ENCODE assay signal across 8 cellular contexts in the genomic region with DNA sequence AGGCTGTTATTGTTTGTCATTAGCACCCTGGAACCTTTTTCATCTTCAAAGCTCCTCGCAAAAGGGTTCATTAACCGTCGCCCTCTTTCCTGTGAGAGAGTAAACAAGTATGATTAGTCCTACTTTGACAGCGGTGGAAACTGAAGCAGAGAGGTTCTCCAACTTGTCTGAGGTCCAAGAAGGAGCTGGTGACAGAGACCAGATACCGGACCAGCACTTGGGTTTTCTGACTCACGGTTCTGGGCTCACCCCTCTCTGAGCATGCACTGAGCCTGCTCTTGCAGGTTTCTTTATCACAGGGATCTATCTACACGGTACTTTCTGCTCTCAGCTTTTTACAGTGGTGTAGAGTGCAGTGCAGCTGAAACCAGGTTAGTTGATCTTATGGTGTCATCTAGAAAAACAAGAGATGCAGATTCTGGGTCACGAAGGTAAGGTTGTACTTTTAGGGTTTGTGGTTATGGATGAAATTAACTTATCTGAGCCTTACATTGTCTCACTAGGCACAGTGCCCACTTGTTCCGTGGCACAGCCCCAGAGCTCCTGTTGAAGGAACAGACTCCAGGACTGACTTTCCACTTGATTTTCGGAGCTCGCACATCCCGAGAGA.
DNase-seq lines count a peak whose midpoint lies in the region; ATAC-seq and TF ChIP-seq lines count a peak whose summit lies in the region.

No MANE protein-coding gene starts in this region.

- TF ChIP-seq POLR2A in vagina (IDR thresholded peaks at IDR 0.05): peak in 1 of 2 donors; percentile 22

- peak overlapping the region; percentile 98 to 99 (median 99) for H3K27ac Mint-ChIP-seq in CD4-positive, CD25-positive, alpha-beta regulatory T cell

- H3K4me3 ChIP-seq in CD4-positive, CD25-positive, alpha-beta regulatory T cell (ENCODE audit: low read depth, low read length): peak overlapping the region; percentile 100
- H3K4me3 ChIP-seq in osteoblast (ENCODE audit: insufficient read depth, low read length): no peak overlapping the region
- peak overlapping the region; percentile 21 to 27 for H3K4me3 ChIP-seq in vagina
- H3K4me3 ChIP-seq in SK-N-SH (ENCODE audit: low read depth in 2 of 2, low read length in 1 of 2): no peak overlapping the region

- H3F3A ChIP-seq in SK-N-SH (replicated peaks; ENCODE audit: insufficient read depth): no peaks in the 10 kb centered on the region

- no peak for TF ChIP-seq EP300 in SK-N-SH (IDR thresholded peaks at IDR 0.05; ENCODE audit: borderline replicate concordance in 1 of 2, low read depth in 1 of 2, low read length in 1 of 2)

- peak overlapping the region; percentile 100 for H3K27ac ChIP-seq in CD4-positive, CD25-positive, alpha-beta regulatory T cell (ENCODE audit: insufficient read depth, low read length, poor library complexity, severe bottlenecking)
- H3K27ac ChIP-seq in caudate nucleus (ENCODE audit: low read depth, low read length): peak overlapping the region; percentile 39
- peak overlapping the region; percentile 67 for H3K27ac ChIP-seq in osteoblast (ENCODE audit: low read depth, low read length)
- H3K27ac ChIP-seq in vagina: peak overlapping the region; percentile 84
- peak overlapping the region in 1 of 2 experiments; percentile 55; a peak in 1 of 4 replicates for H3K27ac ChIP-seq in SK-N-SH (ENCODE audit: low read depth in 2 of 2, low read length in 1 of 2)

- H3K9me2 ChIP-seq in SK-N-SH: no peaks in the 10 kb centered on the region

- TF ChIP-seq CTCF in osteoblast (IDR thresholded peaks at IDR 0.05; ENCODE audit: extremely low read depth, low read depth, low read length) (no peak), vagina (IDR thresholded peaks at IDR 0.05) (no peak), SK-N-SH (IDR thresholded peaks at IDR 0.05) (no peak)

- no peak overlapping the region for H2AFZ ChIP-seq in osteoblast (ENCODE audit: low read length)
- H2AFZ ChIP-seq in SK-N-SH (ENCODE audit: low read depth): no peak overlapping the region

- peak overlapping the region; percentile 2 for H3K4me2 ChIP-seq in osteoblast (ENCODE audit: insufficient read depth, low read length)
- H3K4me2 ChIP-seq in SK-N-SH: no peak overlapping the region

- ATAC-seq in CD4-positive, CD25-positive, alpha-beta regulatory T cell (ENCODE audit: low read depth in 2 of 2): peak; percentile 67 to 74
- ATAC-seq in GM21717 (IDR thresholded peaks at IDR 0.05; ENCODE audit: unreplicated experiment): peak; percentile 45

- intact Hi-C loops in vagina (cut with DNase I): no loop called here

- POLR2A ChIA-PET in SK-N-SH (lab: Yijun Ruan, JAX): no interaction called here

- peaks cover 18 to 78% (median 59%) of the 10 kb centered on the region in 4 donors for H3K4me1 Mint-ChIP-seq in CD4-positive, CD25-positive, alpha-beta regulatory T cell

- H3K27me3 Mint-ChIP-seq in CD4-positive, CD25-positive, alpha-beta regulatory T cell: peaks cover 4% of the 10 kb centered on the region

- H3K4me1 ChIP-seq in CD4-positive, CD25-positive, alpha-beta regulatory T cell (ENCODE audit: control insufficient read depth, insufficient read depth, low read length, poor library complexity, severe bottlenecking): peaks cover 86% of the 10 kb centered on the region
- H3K4me1 ChIP-seq in osteoblast (ENCODE audit: insufficient read depth, low read length): peaks cover 14% of the 10 kb centered on the region
- H3K4me1 ChIP-seq in vagina: peaks cover 47% of the 10 kb centered on the region
- H3K4me1 ChIP-seq in SK-N-SH (ENCODE audit: control insufficient read depth in 1 of 2, insufficient read depth in 2 of 2, low read depth in 1 of 2, low read length in 1 of 2): peaks cover 0 to 21% of the 10 kb centered on the region in 2 experiments; a peak in 2 of 4 replicates

- H3K36me3 ChIP-seq in CD4-positive, CD25-positive, alpha-beta regulatory T cell (ENCODE audit: control insufficient read depth, insufficient read depth, low read length): peaks cover 13% of the 10 kb centered on the region
- no peaks in the 10 kb centered on the region for H3K36me3 ChIP-seq in osteoblast (ENCODE audit: insufficient read depth, low read length)
- peaks cover 0 to 5% of the 10 kb centered on the region in 2 donors for H3K36me3 ChIP-seq in vagina
- H3K36me3 ChIP-seq in SK-N-SH (replicated peaks in 1 of 2; ENCODE audit: control insufficient read depth in 1 of 2, insufficient read depth in 2 of 2, low read length in 1 of 2): peaks cover 27% of the 10 kb centered on the region in 2 experiments

- no peaks in the 10 kb centered on the region for H3K9me3 ChIP-seq in CD4-positive, CD25-positive, alpha-beta regulatory T cell (ENCODE audit: control insufficient read depth in 2 of 2, low read length in 2 of 2)
- H3K9me3 ChIP-seq in osteoblast (ENCODE audit: low read depth, low read length) (no peaks in the 10 kb centered on the region), vagina (no peaks in the 10 kb centered on the region), SK-N-SH (no peaks in the 10 kb centered on the region)

- H3K27me3 ChIP-seq in CD4-positive, CD25-positive, alpha-beta regulatory T cell (ENCODE audit: control insufficient read depth, insufficient read depth, low read length): no peaks in the 10 kb centered on the region
- H3K27me3 ChIP-seq in osteoblast (ENCODE audit: insufficient read depth, low read length) (no peaks in the 10 kb centered on the region), vagina (no peaks in the 10 kb centered on the region), SK-N-SH (ENCODE audit: insufficient read depth) (no peaks in the 10 kb centered on the region)

- peaks cover 98% of the 10 kb centered on the region for H3K79me2 ChIP-seq in osteoblast (ENCODE audit: insufficient read depth, low read length)
- peaks cover 97% of the 10 kb centered on the region for H3K79me2 ChIP-seq in SK-N-SH (ENCODE audit: insufficient read depth)

- H3K4me3 Mint-ChIP-seq in CD4-positive, CD25-positive, alpha-beta regulatory T cell: peak overlapping the region; percentile 93 to 97 (median 96)

- DNase-seq in CD4-positive, CD25-positive, alpha-beta regulatory T cell: peak; percentile 67 to 87 (median 86)
- DNase-seq in T-helper 1 cell (peak; percentile 35 to 85 (median 59)), caudate nucleus (lab: John Stamatoyannopoulos, UW) (peak in 3 of 61 donors; percentile 10 to 31 (median 21)), osteoblast (ENCODE audit: insufficient read length, low spot score, missing footprints) (no peak), vagina (ENCODE audit: extremely low spot score in 2 of 2) (peak in 1 of 2 donors; percentile 82), SK-N-SH (no peak), NCI-H82 treated with DMSO at 0.1 percent for 48 hours (lab: John Stamatoyannopoulos, UW; ENCODE audit: unreplicated experiment) (no peak)

- no peaks in the 10 kb centered on the region for H4K20me1 ChIP-seq in osteoblast (ENCODE audit: insufficient read depth, low read length)
- peaks cover 43% of the 10 kb centered on the region for H4K20me1 ChIP-seq in SK-N-SH (ENCODE audit: insufficient read depth)

- 86% methylated on average over 12 of the region's 12 CpGs for WGBS in SK-N-SH (ENCODE audit: low lambda C conversion rate)

- CTCF ChIA-PET in SK-N-SH (lab: Yijun Ruan, JAX): interaction anchor here (0.8 to 1.6 kb wide), 3 partner anchors 13 to 53 kb away, joined by 3 to 6 read pairs (median 3); no protein-coding TSS in a partner anchor

- TF ChIP-seq RAD21 in SK-N-SH (IDR thresholded peaks at IDR 0.05; ENCODE audit: low read length): no peak

- no peak overlapping the region for H3K9ac ChIP-seq in SK-N-SH

- no peaks in the 10 kb centered on the region for H3K9me3 Mint-ChIP-seq in CD4-positive, CD25-positive, alpha-beta regulatory T cell

- peaks cover 44% of the 10 kb centered on the region for H3K36me3 Mint-ChIP-seq in CD4-positive, CD25-positive, alpha-beta regulatory T cell

TF ChIP-seq in SK-N-SH, 30 proteins besides CTCF, POLR2A, EP300 and RAD21 (continues in another document):
- TF ChIP-seq, protein P1, sequence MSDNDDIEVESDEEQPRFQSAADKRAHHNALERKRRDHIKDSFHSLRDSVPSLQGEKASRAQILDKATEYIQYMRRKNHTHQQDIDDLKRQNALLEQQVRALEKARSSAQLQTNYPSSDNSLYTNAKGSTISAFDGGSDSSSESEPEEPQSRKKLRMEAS (IDR thresholded peaks at IDR 0.05; ENCODE audit: low read depth): no peak
- TF ChIP-seq FOXM1 (IDR thresholded peaks at IDR 0.05; ENCODE audit: low read depth) (no peak), TEAD4 (IDR thresholded peaks at IDR 0.05; ENCODE audit: borderline replicate concordance, insufficient read depth) (no peak), FOXJ3 (CRISPR knock-in tag; IDR thresholded peaks at IDR 0.05) (no peak), FOSL2 (IDR thresholded peaks at IDR 0.05; ENCODE audit: borderline replicate concordance, low read depth) (no peak), RXRA (IDR thresholded peaks at IDR 0.05; ENCODE audit: borderline replicate concordance, low read depth) (no peak), POLR2AphosphoS5 (IDR thresholded peaks at IDR 0.05; ENCODE audit: low read depth, low read length) (no peak), MXI1 (IDR thresholded peaks at IDR 0.05; ENCODE audit: low read depth, low read length) (no peak), ELF1 (IDR thresholded peaks at IDR 0.05) (no peak), PBX3 (IDR thresholded peaks at IDR 0.05) (no peak), YY1 (IDR thresholded peaks at IDR 0.05; ENCODE audit: low read depth) (no peak), IRF3 (IDR thresholded peaks at IDR 0.05; ENCODE audit: low read depth, low read length) (no peak), CHD2 (IDR thresholded peaks at IDR 0.05; ENCODE audit: low read length, partially characterized antibody) (no peak), GATA2 (CRISPR knock-in tag; IDR thresholded peaks at IDR 0.05) (no peak)

Comparison
In these comparisons a context has a peak if more than half of its experiments do, and no peak if none do; other contexts are left out.
1. DNase-seq: peak in CD4-positive, CD25-positive, alpha-beta regulatory T cell (3 of 3) and T-helper 1 cell (5 of 5); none in osteoblast (single experiment), SK-N-SH (single experiment) and NCI-H82 treated with DMSO at 0.1 percent for 48 hours (single experiment).
2. H3K4me3 ChIP-seq: peak in CD4-positive, CD25-positive, alpha-beta regulatory T cell (single experiment) and vagina (2 of 2); none in osteoblast (single experiment) and SK-N-SH (0 of 2).